ENCODE assay signal across 31 cellular contexts in genomic region chr11:11389238-11389637, GRCh38. TPM values are rescaled to one million over a fixed set of nuclear protein-coding genes. Genes with fewer than 3 reads are reported as not detected.
DNase-seq lines count a peak whose midpoint lies in the region; ATAC-seq, FAIRE-seq and TF ChIP-seq lines count a peak whose summit lies in the region.
"Had no signal": no experiment of that assay in that cellular context is flagged by ENCODE, and none has a peak within 500 bp of the region (broad histone marks: within the 10 kb centered on the region; RNA-seq: fewer than 3 reads in every experiment).

No MANE protein-coding gene starts in this region.

- DNase-seq in NCI-H2029 (lab: John Stamatoyannopoulos, UW) (peak; percentile 31), NCI-H2029 treated with DMSO at 0.1 percent for 48 hours (lab: John Stamatoyannopoulos, UW) (no peak), MG63 (peak; percentile 38), endodermal cell (peak; percentile 20), pancreas (peak in 1 of 6 donors; percentile 22)
- DNase-seq in stimulated activated effector memory CD8-positive, alpha-beta T cell treated with anti-CD3 and anti-CD28 coated beads, Interleukin-12 subunit alpha, Interleukin-12 subunit beta, amount 100 ng/mL, for 72 hours (ENCODE audit: low spot score in 2 of 2), result no peak
- no peak for DNase-seq in stimulated activated CD4-positive, alpha-beta T cell treated with anti-CD3 and anti-CD28 coated beads, Interleukin-4, amount 100 ng/mL, for 24 hours
- DNase-seq in effector CD4-positive, alpha-beta T cell, result no peak
- DNase-seq: activated CD4-positive, alpha-beta T cell treated with anti-CD3 and anti-CD28 coated beads, Interleukin-2, amount 50 U/mL, for 4 hours; activated naive CD4-positive, alpha-beta T cell treated with Interleukin-2 at 50 U/mL for 16 hours; activated T-cell treated with anti-CD3 and anti-CD28 coated beads, Interleukin-2, amount 50 U/mL, for 48 hours; Caco-2; GDM1; GOT3; natural killer cell; NCI-H1092 treated with DMSO at 0.1 percent for 48 hours; NCI-H1694 treated with DMSO at 0.1 percent for 48 hours; NCI-H2171 treated with DMSO at 0.1 percent for 48 hours; NCI-H510A; NK-92 treated with Interleukin-12 subunit alpha and Interleukin-12 subunit beta, amount 100 ng/mL, for 24 hours; Right ventricle myocardium superior; stimulated activated CD4-positive, alpha-beta T cell treated with anti-CD3 and anti-CD28 coated beads, Interleukin-15, amount 100 ng/mL, for 24 hours; T-helper 2 cell; upper lobe of left lung had no signal

- H3K36me3 Mint-ChIP-seq in endodermal cell (ENCODE audit: low read depth), result peaks cover 1% of the 10 kb centered on the region
- H3K36me3 Mint-ChIP-seq in stimulated activated effector memory CD8-positive, alpha-beta T cell treated with anti-CD3 and anti-CD28 coated beads, Interleukin-12 subunit alpha, Interleukin-12 subunit beta, amount 100 ng/mL, for 72 hours, result no peaks in the 10 kb centered on the region
- H3K36me3 Mint-ChIP-seq: mesothelial cell of epicardium, natural killer cell had no signal

- ATAC-seq in pancreas, result peak in 3 of 4 donors; percentile 26 to 52 (median 46)
- ATAC-seq in stimulated activated effector memory CD8-positive, alpha-beta T cell treated with anti-CD3 and anti-CD28 coated beads, Interleukin-12 subunit alpha, Interleukin-12 subunit beta, amount 100 ng/mL, for 72 hours, result no peak
- ATAC-seq: activated CD4-positive, CD25-positive, alpha-beta regulatory T cell treated with anti-CD3 and anti-CD28 coated beads, Interleukin-2, amount 50 U/mL, for 24 hours; natural killer cell; stimulated activated memory B cell treated with anti-CD40 and anti-IgM and Interleukin-4, amounts not matched to agents 10 μg/mL and 1 μg/mL and 100 μg/mL, for 72 hours had no signal

- peaks cover 55% of the 10 kb centered on the region for H3K27me3 Mint-ChIP-seq in endodermal cell (ENCODE audit: insufficient read depth)
- H3K27me3 Mint-ChIP-seq: IgD-negative memory B cell had no signal

- no peak overlapping the region for H3K27ac Mint-ChIP-seq in endodermal cell
- H3K27ac Mint-ChIP-seq in stimulated activated effector memory CD8-positive, alpha-beta T cell treated with anti-CD3 and anti-CD28 coated beads, Interleukin-12 subunit alpha, Interleukin-12 subunit beta, amount 100 ng/mL, for 72 hours, result no peak overlapping the region
- H3K27ac Mint-ChIP-seq: IgD-negative memory B cell; mesothelial cell of epicardium; natural killer cell; stimulated activated memory B cell treated with anti-CD40 and anti-IgM and Interleukin-4, amounts not matched to agents 10 μg/mL and 1 μg/mL and 100 μg/mL, for 72 hours had no signal

- no peak for FAIRE-seq in pancreas (lab: Jason Lieb, UNC)

- H3K4me1 ChIP-seq in endodermal cell (ENCODE audit: control insufficient read depth, insufficient read depth, low read length) (peaks cover 6% of the 10 kb centered on the region), pancreas (no peaks in the 10 kb centered on the region)
- H3K4me1 ChIP-seq: BLaER1 treated with 17β-estradiol and CSF1 and Interleukin-3, amounts not matched to agents 10 nM and 100 nM; Caco-2 had no signal

- TF ChIP-seq CTCF in endodermal cell (conservative IDR thresholded peaks at IDR 0.05), result no peak
- TF ChIP-seq CTCF in pancreas (IDR thresholded peaks at IDR 0.05), result no peak

- H3K4me3 Mint-ChIP-seq in endodermal cell, result no peak overlapping the region
- no peak overlapping the region for H3K4me3 Mint-ChIP-seq in stimulated activated effector memory CD8-positive, alpha-beta T cell treated with anti-CD3 and anti-CD28 coated beads, Interleukin-12 subunit alpha, Interleukin-12 subunit beta, amount 100 ng/mL, for 72 hours
- H3K4me3 Mint-ChIP-seq: IgD-negative memory B cell; mesothelial cell of epicardium; natural killer cell; stimulated activated memory B cell treated with anti-CD40 and anti-IgM and Interleukin-4, amounts not matched to agents 10 μg/mL and 1 μg/mL and 100 μg/mL, for 72 hours had no signal

- peaks cover 21% of the 10 kb centered on the region for H3K4me1 Mint-ChIP-seq in endodermal cell
- no peaks in the 10 kb centered on the region for H3K4me1 Mint-ChIP-seq in stimulated activated effector memory CD8-positive, alpha-beta T cell treated with anti-CD3 and anti-CD28 coated beads, Interleukin-12 subunit alpha, Interleukin-12 subunit beta, amount 100 ng/mL, for 72 hours
- H3K4me1 Mint-ChIP-seq: IgD-negative memory B cell; mesothelial cell of epicardium; stimulated activated memory B cell treated with anti-CD40 and anti-IgM and Interleukin-4, amounts not matched to agents 10 μg/mL and 1 μg/mL and 100 μg/mL, for 72 hours had no signal

- no peak overlapping the region for H3K4me3 ChIP-seq in MG63
- no peak overlapping the region for H3K4me3 ChIP-seq in endodermal cell (ENCODE audit: low read length)
- no peak overlapping the region for H3K4me3 ChIP-seq in pancreas
- H3K4me3 ChIP-seq: BLaER1 treated with 17β-estradiol and CSF1 and Interleukin-3, amounts not matched to agents 10 nM and 100 nM; upper lobe of left lung had no signal

- no peak overlapping the region for H3K27ac ChIP-seq in endodermal cell (ENCODE audit: low read depth, low read length)
- no peak overlapping the region for H3K27ac ChIP-seq in pancreas
- H3K27ac ChIP-seq: 22Rv1; BLaER1 treated with 17β-estradiol and CSF1 and Interleukin-3, amounts not matched to agents 10 nM and 100 nM; epithelial cell of prostate; upper lobe of left lung had no signal

- no peak overlapping the region for H3K9ac ChIP-seq in endodermal cell (ENCODE audit: extremely low read depth, low read length, poor library complexity, severe bottlenecking)
- H3K9ac ChIP-seq: BLaER1 treated with 17β-estradiol and CSF1 and Interleukin-3, amounts not matched to agents 10 nM and 100 nM had no signal

- H3K9me3 ChIP-seq in MG63 (no peaks in the 10 kb centered on the region), endodermal cell (ENCODE audit: control insufficient read depth, low read length) (no peaks in the 10 kb centered on the region), pancreas (no peaks in the 10 kb centered on the region)
- H3K9me3 ChIP-seq: BLaER1 treated with 17β-estradiol and CSF1 and Interleukin-3, amounts not matched to agents 10 nM and 100 nM; Caco-2; upper lobe of left lung had no signal

- intact Hi-C loops in pancreas (cut with DNase I), result no loop called here

- H3K9me3 Mint-ChIP-seq in endodermal cell, result peaks cover 8% of the 10 kb centered on the region
- H3K9me3 Mint-ChIP-seq in stimulated activated effector memory CD8-positive, alpha-beta T cell treated with anti-CD3 and anti-CD28 coated beads, Interleukin-12 subunit alpha, Interleukin-12 subunit beta, amount 100 ng/mL, for 72 hours, result no peaks in the 10 kb centered on the region
- H3K9me3 Mint-ChIP-seq: natural killer cell had no signal

- no peaks in the 10 kb centered on the region for H3K27me3 ChIP-seq in MG63
- H3K27me3 ChIP-seq in endodermal cell (ENCODE audit: control insufficient read depth, insufficient read depth, low read length, poor library complexity, severe bottlenecking), result peaks cover 21% of the 10 kb centered on the region
- no peaks in the 10 kb centered on the region for H3K27me3 ChIP-seq in pancreas
- H3K27me3 ChIP-seq: upper lobe of left lung had no signal

- H3K36me3 ChIP-seq in MG63, result peaks cover 2% of the 10 kb centered on the region; the same call in 1 of the 2 replicates
- H3K36me3 ChIP-seq in endodermal cell (ENCODE audit: control insufficient read depth, insufficient read depth, low read length), result no peaks in the 10 kb centered on the region
- H3K36me3 ChIP-seq in pancreas, result no peaks in the 10 kb centered on the region
- H3K36me3 ChIP-seq: BLaER1 treated with 17β-estradiol and CSF1 and Interleukin-3, amounts not matched to agents 10 nM and 100 nM; upper lobe of left lung had no signal

- WGBS in endodermal cell (ENCODE audit: insufficient coverage in 1 of 2, insufficient read length in 1 of 2), 2 experiments, result 87 to 93% methylated on average over 3 to 4 of the region's 4 CpGs
- WGBS in pancreas, 2 donors, result 51 to 55% methylated on average over 4 of the region's 4 CpGs

RNA-seq across cellular contexts. Expression of gene CSNK2A3, which starts 36.2 kb away (rescaled TPM):
- 5.0 and 6.3 TPM in 2 replicates for total RNA-seq in MG63 (2014; rRNA removed; shearing (Covaris generic); ENCODE audit: low replicate concordance)
- 1 to 10 TPM in 1 of 2 donors, under 1 TPM in 1; 0.82 to 2.1 TPM for total RNA-seq in endodermal cell
- polyA plus RNA-seq in endodermal cell (2013, experiment 1 of 2), result 3.7 TPM
- polyA plus RNA-seq in endodermal cell (2013, experiment 2 of 2), result 4.0 TPM
- 1 to 10 TPM in 1 of 6 donors, under 1 TPM in 5; 0.42 to 1.1 (median 0.58) TPM for total RNA-seq in pancreas
- under 1 TPM in 1 of 2 donors, not detected in 1; 0.19 TPM for polyA plus RNA-seq in pancreas

Comparison
In these comparisons a context has a peak if more than half of its experiments do, and no peak if none do; other contexts are left out.
1. DNase-seq: peak in NCI-H2029 (single experiment), MG63 (single experiment) and endodermal cell (single experiment); none in NCI-H2029 treated with DMSO at 0.1 percent for 48 hours (single experiment), stimulated activated effector memory CD8-positive, alpha-beta T cell treated with anti-CD3 and anti-CD28 coated beads, Interleukin-12 subunit alpha, Interleukin-12 subunit beta, amount 100 ng/mL, for 72 hours (0 of 2), stimulated activated CD4-positive, alpha-beta T cell treated with anti-CD3 and anti-CD28 coated beads, Interleukin-4, amount 100 ng/mL, for 24 hours (single experiment) and effector CD4-positive, alpha-beta T cell (single experiment).